16 cellular contexts compared by ENCODE assay signal in genomic region chr1:2089051-2089450, GRCh38.
"Had no signal": no experiment of that assay in that cellular context is flagged by ENCODE, and none has a peak within 500 bp of the region (broad histone marks: within the 10 kb centered on the region; RNA-seq: fewer than 3 reads in every experiment).

No MANE protein-coding gene starts in this region.

- H3K27me3 ChIP-seq: heart left ventricle, SJSA1, upper lobe of left lung had no signal

- H3K27ac ChIP-seq: gastrocnemius medialis, heart left ventricle, SJSA1, suprapubic skin, upper lobe of left lung had no signal

- DNase-seq: activated CD4-positive, alpha-beta T cell treated with anti-CD3 and anti-CD28 coated beads, Interleukin-2, amount 50 U/mL, for 4 hours; activated CD8-positive, alpha-beta memory T cell treated with anti-CD3 and anti-CD28 coated beads, Interleukin-2, amount 50 U/mL, for 48 hours; activated naive CD4-positive, alpha-beta T cell treated with Interleukin-2 at 50 U/mL for 16 hours; activated naive CD8-positive, alpha-beta T cell treated with anti-CD3 and anti-CD28 coated beads for 36 hours; activated T-cell treated with anti-CD3 and anti-CD28 coated beads, Interleukin-2, amount 50 U/mL, for 4 hours; effector CD8-positive, alpha-beta T cell; gastrocnemius medialis; left colon; stimulated activated CD4-positive, alpha-beta T cell treated with anti-CD3 and anti-CD28 coated beads, Interleukin-1b, Interleukin-23, amount 100 ng/mL, for 48 hours; stimulated activated naive CD8-positive, alpha-beta T cell treated with anti-CD3 and anti-CD28 coated beads, Interleukin-15, amount 100 ng/mL, for 72 hours; T-helper 9 cell had no signal

- H3K36me3 ChIP-seq: gastrocnemius medialis, heart left ventricle, SJSA1 had no signal

- H3K4me3 ChIP-seq: gastrocnemius medialis, heart left ventricle, SJSA1, suprapubic skin, upper lobe of left lung had no signal

- H3K9me3 ChIP-seq: gastrocnemius medialis, heart left ventricle, SJSA1, suprapubic skin, upper lobe of left lung had no signal

- H3K4me1 ChIP-seq: gastrocnemius medialis, heart left ventricle, SJSA1, suprapubic skin, upper lobe of left lung had no signal

- ATAC-seq: activated T-cell treated with anti-CD3 and anti-CD28 coated beads, Interleukin-2, amount 50 U/mL, for 4 hours; esophagus mucosa; gastrocnemius medialis; left colon; stimulated activated naive CD8-positive, alpha-beta T cell treated with anti-CD3 and anti-CD28 coated beads, Interleukin-15, amount 100 ng/mL, for 72 hours had no signal
